ENCODE assay signal across 14 cellular contexts in the genomic region with DNA sequence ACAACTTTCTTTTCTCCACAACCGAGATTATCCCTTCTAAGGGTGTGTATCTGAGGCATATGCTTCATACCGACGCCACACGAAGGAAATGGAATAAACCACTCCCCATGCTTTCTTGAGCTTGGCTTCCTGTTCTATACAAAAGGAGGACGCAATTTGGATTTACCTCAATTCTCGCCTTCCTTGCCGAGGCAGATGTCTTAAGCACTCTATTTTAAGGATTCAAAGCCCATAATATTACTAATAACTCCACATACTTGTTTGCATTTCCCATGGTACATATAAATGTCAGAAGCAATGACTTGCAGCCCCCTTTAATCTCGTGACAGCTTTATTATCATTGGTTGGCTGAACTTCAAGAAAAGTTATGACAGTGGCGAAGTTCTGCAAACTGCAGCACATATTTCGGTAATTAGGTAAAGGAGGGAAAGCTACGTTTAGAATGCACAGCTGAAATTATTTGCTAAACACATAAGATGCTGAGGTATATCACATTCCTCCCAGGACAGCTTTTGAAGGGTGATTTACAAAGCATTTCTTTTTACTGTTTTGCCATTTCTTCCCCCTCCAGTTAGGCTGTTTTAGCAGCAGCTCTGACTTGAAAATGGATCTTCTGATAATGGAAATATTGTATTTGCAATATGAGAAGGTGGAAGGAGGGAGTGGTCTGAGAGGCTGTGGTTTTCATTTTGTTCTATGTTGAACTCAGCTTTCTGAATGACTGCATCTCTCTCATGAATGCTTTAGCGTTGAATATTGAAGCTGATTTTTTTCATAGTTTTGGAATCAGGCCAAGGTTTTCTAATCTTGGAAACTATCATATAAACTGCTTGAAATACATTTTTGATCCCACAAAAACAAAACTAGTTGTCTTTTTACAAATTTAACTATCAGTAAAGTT.
DNase-seq lines count a peak whose midpoint lies in the region; ATAC-seq and TF ChIP-seq lines count a peak whose summit lies in the region.
"Had no signal": no experiment of that assay in that cellular context is flagged by ENCODE, and none has a peak within 500 bp of the region (broad histone marks: within the 10 kb centered on the region; RNA-seq: fewer than 3 reads in every experiment).

No MANE protein-coding gene starts in this region.

- no peaks in the 10 kb centered on the region for H3K9me3 Mint-ChIP-seq in nephron progenitor cell
- H3K9me3 Mint-ChIP-seq in activated T-helper 17 cell treated with anti-CD3 and anti-CD28 coated beads, Interleukin-2, amount 50 U/mL, for 72 hours, result peaks cover 4% of the 10 kb centered on the region

- TF ChIP-seq CTCF in astrocyte of the spinal cord (IDR thresholded peaks at IDR 0.05; ENCODE audit: low read depth, low read length), result no peak
- TF ChIP-seq CTCF in nephron progenitor cell (IDR thresholded peaks at IDR 0.05), result no peak

- ATAC-seq in GM21515 (IDR thresholded peaks at IDR 0.05; ENCODE audit: unreplicated experiment) (no peak), HG03432 (IDR thresholded peaks at IDR 0.05; ENCODE audit: unreplicated experiment) (no peak)
- no peak for ATAC-seq in activated T-helper 17 cell treated with anti-CD3 and anti-CD28 coated beads, Interleukin-2, amount 50 U/mL, for 72 hours (replicated peaks)
- ATAC-seq: activated CD4-positive, CD25-positive, alpha-beta regulatory T cell treated with anti-CD3 and anti-CD28 coated beads, Interleukin-2, amount 50 U/mL, for 24 hours; HCT116 had no signal

- H3K27me3 Mint-ChIP-seq in nephron progenitor cell (ENCODE audit: low read depth, poor library complexity), result no peaks in the 10 kb centered on the region
- H3K27me3 Mint-ChIP-seq in activated T-helper 17 cell treated with anti-CD3 and anti-CD28 coated beads, Interleukin-2, amount 50 U/mL, for 72 hours, result no peaks in the 10 kb centered on the region
- H3K27me3 Mint-ChIP-seq: activated naive CD4-positive, alpha-beta T cell treated with anti-CD3 and anti-CD28 coated beads, Interleukin-2, amount 50 U/mL, for 24 hours had no signal

- in situ Hi-C loops in astrocyte of the spinal cord (cut with HindIII; ENCODE audit: low sequenced_read_pairs), result no loop called here

- H3K4me3 Mint-ChIP-seq in nephron progenitor cell, result no peak overlapping the region
- H3K4me3 Mint-ChIP-seq in activated T-helper 17 cell treated with anti-CD3 and anti-CD28 coated beads, Interleukin-2, amount 50 U/mL, for 72 hours, result no peak overlapping the region
- H3K4me3 Mint-ChIP-seq: activated naive CD4-positive, alpha-beta T cell treated with anti-CD3 and anti-CD28 coated beads, Interleukin-2, amount 50 U/mL, for 24 hours had no signal

- H3K27ac Mint-ChIP-seq in nephron progenitor cell, result peak overlapping the region; percentile 77
- no peak overlapping the region for H3K27ac Mint-ChIP-seq in activated T-helper 17 cell treated with anti-CD3 and anti-CD28 coated beads, Interleukin-2, amount 50 U/mL, for 72 hours
- H3K27ac Mint-ChIP-seq: activated naive CD4-positive, alpha-beta T cell treated with anti-CD3 and anti-CD28 coated beads, Interleukin-2, amount 50 U/mL, for 24 hours had no signal

- DNase-seq in DMS79 (lab: John Stamatoyannopoulos, UW), result peak; percentile 7
- DNase-seq in NCI-H128 (lab: John Stamatoyannopoulos, UW; ENCODE audit: unreplicated experiment), result peak; percentile 6
- peak; percentile 3 for DNase-seq in astrocyte of the spinal cord (ENCODE audit: low read depth, low spot score)
- DNase-seq in nephron progenitor cell, result peak; percentile 2
- no peak for DNase-seq in NCI-H1694 treated with DMSO at 0.1 percent for 48 hours (lab: John Stamatoyannopoulos, UW)
- DNase-seq: central memory CD4-positive, alpha-beta T cell; Kasumi-1; NCI-H2081 treated with DMSO at 0.1 percent for 48 hours had no signal

- H3K4me3 ChIP-seq in astrocyte of the spinal cord (ENCODE audit: low read depth, low read length), result no peak overlapping the region

- no peaks in the 10 kb centered on the region for H3K36me3 Mint-ChIP-seq in nephron progenitor cell (ENCODE audit: low read depth)
- H3K36me3 Mint-ChIP-seq in activated T-helper 17 cell treated with anti-CD3 and anti-CD28 coated beads, Interleukin-2, amount 50 U/mL, for 72 hours (ENCODE audit: low read depth), result no peaks in the 10 kb centered on the region
- H3K36me3 Mint-ChIP-seq: activated naive CD4-positive, alpha-beta T cell treated with anti-CD3 and anti-CD28 coated beads, Interleukin-2, amount 50 U/mL, for 24 hours had no signal

- H3K4me1 Mint-ChIP-seq in nephron progenitor cell, result peaks cover 41% of the 10 kb centered on the region
- H3K4me1 Mint-ChIP-seq in activated T-helper 17 cell treated with anti-CD3 and anti-CD28 coated beads, Interleukin-2, amount 50 U/mL, for 72 hours, result no peaks in the 10 kb centered on the region
- H3K4me1 Mint-ChIP-seq: activated naive CD4-positive, alpha-beta T cell treated with anti-CD3 and anti-CD28 coated beads, Interleukin-2, amount 50 U/mL, for 24 hours had no signal
